In genomic region chr16:88289001-88289400, GRCh38 we compare ENCODE assay signal across 17 cellular contexts.
DNase-seq lines count a peak whose midpoint lies in the region; ATAC-seq, FAIRE-seq and TF ChIP-seq lines count a peak whose summit lies in the region.
"Had no signal": no experiment of that assay in that cellular context is flagged by ENCODE, and none has a peak within 500 bp of the region (broad histone marks: within the 10 kb centered on the region; RNA-seq: fewer than 3 reads in every experiment).

No MANE protein-coding gene starts in this region.

- H3K4me3 ChIP-seq in BLaER1 (no peak overlapping the region), astrocyte (ENCODE audit: insufficient read depth, low read depth, low read length) (no peak overlapping the region), smooth muscle cell (no peak overlapping the region), gastroesophageal sphincter (no peak overlapping the region)
- H3K4me3 ChIP-seq: HAP-1 had no signal

- H2BK12ac ChIP-seq in H9 (ENCODE audit: insufficient read length, low read depth, low read length): no peak overlapping the region

- peak overlapping the region; percentile 42 for H3K18ac ChIP-seq in H9 (ENCODE audit: insufficient read length, low read depth, low read length)

- no peak overlapping the region for H2BK120ac ChIP-seq in H9 (ENCODE audit: low read depth, low read length, poor library complexity, severe bottlenecking)

- H3K9me3 ChIP-seq in BLaER1 (peaks cover 53% of the 10 kb centered on the region), H9 (ENCODE audit: control insufficient read depth, low read depth, low read length) (peaks cover 34% of the 10 kb centered on the region), astrocyte (ENCODE audit: insufficient read depth, low read depth, low read length) (peaks cover 13% of the 10 kb centered on the region), smooth muscle cell (replicated peaks; ENCODE audit: low read depth) (no peaks in the 10 kb centered on the region), gastroesophageal sphincter (peaks cover 0 to 30% (median 0%) of the 10 kb centered on the region in 3 donors)
- H3K9me3 ChIP-seq: HAP-1 had no signal

- peak overlapping the region; percentile 78 for H3K4me2 ChIP-seq in BLaER1
- no peak overlapping the region for H3K4me2 ChIP-seq in H9 (ENCODE audit: insufficient read depth, insufficient read length, low read length)
- no peak overlapping the region for H3K4me2 ChIP-seq in astrocyte (ENCODE audit: low read length)
- no peak overlapping the region for H3K4me2 ChIP-seq in smooth muscle cell
- H3K4me2 ChIP-seq: KMS-11 had no signal

- H2AFZ ChIP-seq in H9 (ENCODE audit: low read length) (no peak overlapping the region), astrocyte (ENCODE audit: low read depth, low read length) (no peak overlapping the region), smooth muscle cell (ENCODE audit: low read depth) (no peak overlapping the region)

- H3K36me3 ChIP-seq in BLaER1 (no peaks in the 10 kb centered on the region), astrocyte (ENCODE audit: insufficient read depth, low read length) (no peaks in the 10 kb centered on the region), smooth muscle cell (ENCODE audit: low read depth) (no peaks in the 10 kb centered on the region), gastroesophageal sphincter (no peaks in the 10 kb centered on the region)
- H3K36me3 ChIP-seq: HAP-1 had no signal

- no peak overlapping the region for H3K27ac Mint-ChIP-seq in H9
- H3K27ac Mint-ChIP-seq in astrocyte (ENCODE audit: unreplicated experiment): no peak overlapping the region
- H3K27ac Mint-ChIP-seq: CD8-positive, alpha-beta T cell had no signal

- H3K36me3 Mint-ChIP-seq in H9 (ENCODE audit: insufficient read depth in 1 of 3, low read depth in 3 of 3) (peaks cover 0 to 15% (median 6%) of the 10 kb centered on the region in 3 experiments; a peak in 4 of 7 replicates), astrocyte (ENCODE audit: low read depth, unreplicated experiment) (no peaks in the 10 kb centered on the region)
- H3K36me3 Mint-ChIP-seq: CD8-positive, alpha-beta T cell had no signal

- no peaks in the 10 kb centered on the region for H4K20me1 ChIP-seq in BLaER1
- no peaks in the 10 kb centered on the region for H4K20me1 ChIP-seq in H9 (ENCODE audit: control insufficient read depth, insufficient read depth, insufficient read length)
- H4K20me1 ChIP-seq in astrocyte (ENCODE audit: insufficient read depth, low read length): no peaks in the 10 kb centered on the region
- no peaks in the 10 kb centered on the region for H4K20me1 ChIP-seq in smooth muscle cell (ENCODE audit: low read depth)

- H3K9me3 Mint-ChIP-seq in H9 (peaks cover 18 to 31% of the 10 kb centered on the region in 2 experiments), astrocyte (ENCODE audit: unreplicated experiment) (peaks cover 5% of the 10 kb centered on the region)

- H3T11ph ChIP-seq in H9 (ENCODE audit: low read length): no peak overlapping the region

- H2BK5ac ChIP-seq in H9 (ENCODE audit: insufficient read length, low read length): peak overlapping the region; percentile 21

- TF ChIP-seq EP300 in gastroesophageal sphincter (IDR thresholded peaks at IDR 0.05): no peak

- H4K91ac ChIP-seq in H9 (ENCODE audit: insufficient read length, low read depth, low read length): no peak overlapping the region

- peak; percentile 55 for FAIRE-seq in astrocyte (lab: Jason Lieb, UNC)
- FAIRE-seq: A204.1 had no signal

- in situ Hi-C loops in GM13977 (cut with MboI; ENCODE audit: low pct_unique_long_range_greater_than_20kb, low sequenced_read_pairs, unreplicated experiment): no loop called here

- no peak overlapping the region for H3K9ac ChIP-seq in BLaER1
- H3K9ac ChIP-seq in H9 (ENCODE audit: extremely low read depth, insufficient read length, low read length): no peak overlapping the region
- H3K9ac ChIP-seq in astrocyte (ENCODE audit: low read length): no peak overlapping the region
- no peak overlapping the region for H3K9ac ChIP-seq in smooth muscle cell (ENCODE audit: low read depth)
- H3K9ac ChIP-seq: KMS-11 had no signal

- TF ChIP-seq CTCF in H9 (conservative IDR thresholded peaks at IDR 0.05): no peak
- TF ChIP-seq CTCF in astrocyte (IDR thresholded peaks at IDR 0.05; ENCODE audit: insufficient read depth, low read depth, low read length): no peak
- no peak for TF ChIP-seq CTCF in smooth muscle cell (IDR thresholded peaks at IDR 0.05; ENCODE audit: borderline replicate concordance, insufficient read depth, poor library complexity, severe bottlenecking)
- no peak for TF ChIP-seq CTCF in gastroesophageal sphincter (IDR thresholded peaks at IDR 0.05)
- no peak for TF ChIP-seq CTCF in GM13977 (IDR thresholded peaks at IDR 0.05; ENCODE audit: extremely low read depth, insufficient read depth, missing control alignments)

- H2BK20ac ChIP-seq in H9 (ENCODE audit: low read depth, low read length, poor library complexity, severe bottlenecking): no peak overlapping the region

- no peaks in the 10 kb centered on the region for H3K27me3 ChIP-seq in BLaER1
- no peaks in the 10 kb centered on the region for H3K27me3 ChIP-seq in H9 (ENCODE audit: insufficient read depth, low read length)
- H3K27me3 ChIP-seq in astrocyte (ENCODE audit: insufficient read depth, low read length): no peaks in the 10 kb centered on the region
- no peaks in the 10 kb centered on the region for H3K27me3 ChIP-seq in smooth muscle cell (ENCODE audit: low read depth)
- peaks cover 31% of the 10 kb centered on the region for H3K27me3 ChIP-seq in gastroesophageal sphincter

- H3K4me1 ChIP-seq in BLaER1 (peaks cover 29% of the 10 kb centered on the region), H9 (ENCODE audit: insufficient read depth, low read length) (no peaks in the 10 kb centered on the region), astrocyte (ENCODE audit: insufficient read depth, low read length) (no peaks in the 10 kb centered on the region), smooth muscle cell (ENCODE audit: low read depth) (no peaks in the 10 kb centered on the region), gastroesophageal sphincter (no peaks in the 10 kb centered on the region)
- H3K4me1 ChIP-seq: HAP-1 had no signal

- H3K79me2 ChIP-seq in H9 (ENCODE audit: insufficient read depth, low read length): no peaks in the 10 kb centered on the region
- no peaks in the 10 kb centered on the region for H3K79me2 ChIP-seq in astrocyte (ENCODE audit: insufficient read depth, low read length)
- no peaks in the 10 kb centered on the region for H3K79me2 ChIP-seq in smooth muscle cell (ENCODE audit: low read depth)

- ATAC-seq in HG02852 (IDR thresholded peaks at IDR 0.05; ENCODE audit: unreplicated experiment) (no peak), gastroesophageal sphincter (no peak)
- ATAC-seq: CD8-positive, alpha-beta T cell had no signal

- H3K4me1 Mint-ChIP-seq in H9: no peaks in the 10 kb centered on the region
- H3K4me1 Mint-ChIP-seq in astrocyte (ENCODE audit: low read depth, unreplicated experiment): no peaks in the 10 kb centered on the region

- no peaks in the 10 kb centered on the region for H3K79me1 ChIP-seq in H9 (ENCODE audit: insufficient read depth, low read depth, low read length, poor library complexity, severe bottlenecking)

- H2AK5ac ChIP-seq in H9 (ENCODE audit: insufficient read length, low read length): no peak overlapping the region

- H3K14ac ChIP-seq in H9 (ENCODE audit: insufficient read depth, low read length): no peak overlapping the region

- DNase-seq in H9 (no peak), astrocyte (ENCODE audit: low read depth) (no peak), smooth muscle cell (lab: John Stamatoyannopoulos, UW; ENCODE audit: unreplicated experiment) (no peak), GM13977 (ENCODE audit: low spot score) (no peak)
- DNase-seq: AML-193; Calu3; CD8-positive, alpha-beta T cell; DMS79 treated with DMSO at 0.1 percent for 48 hours; GF-D8; GOT3 had no signal

- peak overlapping the region; percentile 92 for H4K8ac ChIP-seq in H9 (replicated peaks; ENCODE audit: insufficient read length, low read depth, low read length)

- no peak overlapping the region for H3K23ac ChIP-seq in H9 (ENCODE audit: insufficient read length, low read depth, low read length)

- H3K27me3 Mint-ChIP-seq in H9 (ENCODE audit: low read depth): peaks cover 4% of the 10 kb centered on the region
- peaks cover 10% of the 10 kb centered on the region for H3K27me3 Mint-ChIP-seq in astrocyte (ENCODE audit: low read depth, unreplicated experiment)

- H3F3A ChIP-seq in smooth muscle cell (ENCODE audit: low read depth): peaks cover 4% of the 10 kb centered on the region

- no peak overlapping the region for H3K4me3 Mint-ChIP-seq in H9
- no peak overlapping the region for H3K4me3 Mint-ChIP-seq in astrocyte (ENCODE audit: unreplicated experiment)
- H3K4me3 Mint-ChIP-seq: CD8-positive, alpha-beta T cell had no signal

- WGBS in H9 (ENCODE audit: extremely low coverage, insufficient read length, low lambda C conversion rate): 100% methylated on average over 3 of the region's 3 CpGs
- 91% methylated on average over 3 of the region's 3 CpGs for WGBS in smooth muscle cell (ENCODE audit: low lambda C conversion rate)
- WGBS in gastroesophageal sphincter (ENCODE audit: low coverage in 1 of 2), 2 donors: 79 to 92% methylated on average over 2 to 3 of the region's 3 CpGs

- H2BK15ac ChIP-seq in H9 (ENCODE audit: low read depth, low read length): no peak overlapping the region

- peak overlapping the region; percentile 48 for H4K5ac ChIP-seq in H9 (ENCODE audit: insufficient read length, low read depth, low read length)

- no peak overlapping the region for H3K56ac ChIP-seq in H9 (ENCODE audit: insufficient read length, low read depth, low read length)

- H3K4ac ChIP-seq in H9 (ENCODE audit: low read depth, low read length): no peak overlapping the region

- no peak for TF ChIP-seq POLR2A in gastroesophageal sphincter (IDR thresholded peaks at IDR 0.05)

- H3K23me2 ChIP-seq in H9 (ENCODE audit: insufficient read length, low read depth, low read length, poor library complexity, severe bottlenecking): peaks cover 3% of the 10 kb centered on the region

- no peak overlapping the region for H3K27ac ChIP-seq in BLaER1
- H3K27ac ChIP-seq in H9 (ENCODE audit: insufficient read length, low read depth, low read length): no peak overlapping the region
- no peak overlapping the region for H3K27ac ChIP-seq in astrocyte (ENCODE audit: low read depth, low read length)
- peak overlapping the region; percentile 69 for H3K27ac ChIP-seq in smooth muscle cell (ENCODE audit: low read depth)
- no peak overlapping the region for H3K27ac ChIP-seq in gastroesophageal sphincter
- H3K27ac ChIP-seq: HL-60, KMS-11 had no signal
